8 cellular contexts compared by ENCODE assay signal in genomic region chr19:18156841-18157464, GRCh38. TPM values are rescaled to one million over a fixed set of nuclear protein-coding genes. Genes with fewer than 3 reads are reported as not detected.
DNase-seq lines count a peak whose midpoint lies in the region; ATAC-seq and TF ChIP-seq lines count a peak whose summit lies in the region.

No MANE protein-coding gene starts in this region.

- H3K27ac ChIP-seq in coronary artery (peak overlapping the region; percentile 40 to 78), lung (ENCODE audit: low read depth in 1 of 2, low read length in 1 of 2) (peak overlapping the region; percentile 45 to 80)

- H3K27me3 ChIP-seq in lung (ENCODE audit: control insufficient read depth, insufficient read depth) = no peaks in the 10 kb centered on the region

- WGBS in lung, 2 donors = 35 to 40% methylated on average over 22 of the region's 22 CpGs

- no peaks in the 10 kb centered on the region for H3K9me3 ChIP-seq in lung (ENCODE audit: control insufficient read depth in 2 of 2, insufficient read depth in 1 of 2, low read length in 1 of 2)

- no peak for ATAC-seq in lung (ENCODE audit: insufficient read depth, low FRiP score)
- no peak for ATAC-seq in HG02798 (IDR thresholded peaks at IDR 0.05; ENCODE audit: poor library complexity, unreplicated experiment)

- H3K4me1 ChIP-seq in lung (ENCODE audit: control insufficient read depth in 2 of 2, insufficient read depth in 2 of 2, low read length in 2 of 2) = peaks cover 0 to 25% of the 10 kb centered on the region in 2 donors

- DNase-seq in EL (peak; percentile 65), NCI-H345 treated with DMSO at 0.1 percent for 48 hours (lab: John Stamatoyannopoulos, UW; ENCODE audit: unreplicated experiment) (peak; percentile 46), coronary artery (ENCODE audit: low spot score) (no peak), lung (ENCODE audit: low spot score) (peak; percentile 88), ureter (ENCODE audit: low spot score) (peak; percentile 94), activated T-cell treated with anti-CD3 and anti-CD28 coated beads for 4 hours (no peak)
- no peak for DNase-seq in activated CD4-positive, alpha-beta T cell treated with anti-CD3 and anti-CD28 coated beads for 1 hour

- H3K4me3 ChIP-seq in coronary artery (peak overlapping the region; percentile 32), lung (no peak overlapping the region)

- TF ChIP-seq CTCF in coronary artery (IDR thresholded peaks at IDR 0.05) = no peak
- no peak for TF ChIP-seq CTCF in lung (IDR thresholded peaks at IDR 0.05; ENCODE audit: control extremely low read depth, extremely low read depth)

- peaks cover 0 to 7% of the 10 kb centered on the region in 2 donors for H3K36me3 ChIP-seq in lung (ENCODE audit: control insufficient read depth in 2 of 2, insufficient read depth in 2 of 2, low read length in 2 of 2)

RNA-seq across cellular contexts. Expression of gene PIK3R2, which starts 4.0 kb away (rescaled TPM):
- total RNA-seq in lung (10 to 100 TPM; 22.3 to 36.2 TPM), ureter (29.2 TPM)
- 10 to 100 TPM in 1 of 2 donors, 1 to 10 TPM in 1; 7.0 to 18.4 TPM for polyA plus RNA-seq in lung

RNA-seq across cellular contexts. Expression of gene IFI30, which starts 16.7 kb away (rescaled TPM):
- total RNA-seq in lung (100 to 1,000 TPM; 205 to 612 TPM), ureter (32.3 TPM)
- polyA plus RNA-seq in lung = 1,000 to 10,000 TPM in 1 of 2 donors, 100 to 1,000 TPM in 1; 440 to 1,883 TPM

RNA-seq across cellular contexts. Expression of gene MPV17L2, which starts 36.1 kb away (rescaled TPM):
- total RNA-seq in lung = 10 to 100 TPM in 1 of 2 donors, 1 to 10 TPM in 1; 3.2 to 13.7 TPM
- polyA plus RNA-seq in lung = 10 to 100 TPM; 22.7 to 28.0 TPM
- total RNA-seq in ureter = 14.7 TPM

RNA-seq across cellular contexts. Expression of gene RAB3A, which starts 46.9 kb away (rescaled TPM):
- total RNA-seq in lung (1 to 10 TPM; 3.1 to 6.7 TPM), ureter (6.1 TPM)
- 1 to 10 TPM; 1.1 to 1.5 TPM for polyA plus RNA-seq in lung

RNA-seq across cellular contexts. Expression of gene MAST3, which starts 59.4 kb away (rescaled TPM):
- total RNA-seq in lung (10 to 100 TPM in 1 of 2 donors, 1 to 10 TPM in 1; 6.5 to 24.0 TPM), ureter (12.4 TPM)
- polyA plus RNA-seq in lung = 10 to 100 TPM in 1 of 2 donors, 1 to 10 TPM in 1; 5.0 to 12.1 TPM

Comparison
In these comparisons a context has a peak if more than half of its experiments do, and no peak if none do; other contexts are left out.
1. DNase-seq: peak in EL (single experiment), NCI-H345 treated with DMSO at 0.1 percent for 48 hours (single experiment), lung (single experiment) and ureter (single experiment); none in coronary artery (single experiment), activated CD4-positive, alpha-beta T cell treated with anti-CD3 and anti-CD28 coated beads for 1 hour (single experiment) and activated T-cell treated with anti-CD3 and anti-CD28 coated beads for 4 hours (single experiment).